8 cellular contexts compared by ENCODE assay signal in genomic region chr19:31349160-31349881, GRCh38. TPM values are rescaled to one million over a fixed set of nuclear protein-coding genes. Genes with fewer than 3 reads are reported as not detected.
A peak's percentile ranks its signal among the peaks of the same experiment; 100 is the strongest.
DNase-seq lines count a peak whose midpoint lies in the region; ATAC-seq and TF ChIP-seq lines count a peak whose summit lies in the region.

TSS of gene TSHZ3 (minus strand) at chr19:31349436. CDS start at chr19:31349219, 217 bp downstream.

- peak; percentile 78 for DNase-seq in activated effector memory CD4-positive, alpha-beta T cell treated with anti-CD3 and anti-CD28 coated beads, Interleukin-2, amount 50 U/mL, for 16 hours
- DNase-seq in activated effector memory CD4-positive, alpha-beta T cell treated with Interleukin-2 at 50 U/mL for 16 hours, result no peak
- DNase-seq in UCSD-AML1 (lab: John Stamatoyannopoulos, UW; ENCODE audit: unreplicated experiment) (peak; percentile 89), lower leg skin (ENCODE audit: low spot score in 2 of 2) (peak; percentile 56 to 95), NAMALWA (ENCODE audit: low spot score) (no peak)
- DNase-seq in effector CD4-positive, alpha-beta T cell, result peak; percentile 23
- DNase-seq in stimulated activated CD4-positive, alpha-beta T cell treated with anti-CD3 and anti-CD28 coated beads, TNF-alpha, amount 100 ng/mL, for 4 hours (ENCODE audit: low read depth in 3 of 3), result peak in 2 of 3 experiments; percentile 46 to 60

- no peak for ATAC-seq in GM18861 (IDR thresholded peaks at IDR 0.05; ENCODE audit: unreplicated experiment)

- 1% methylated on average over 30 to 69 of the region's 86 CpGs for WGBS in lower leg skin, 2 donors

- TF ChIP-seq CTCF in lower leg skin (IDR thresholded peaks at IDR 0.05), result no peak

- intact Hi-C loops in lower leg skin (cut with DNase I; ENCODE audit: low total_unique reads), result no loop called here

- H3K4me3 ChIP-seq in lower leg skin (ENCODE audit: low read depth, poor library complexity, severe bottlenecking), result peak within 1 kb of the TSS; percentile 97

- no peak for TF ChIP-seq POLR2A in lower leg skin (IDR thresholded peaks at IDR 0.05)

RNA-seq across cellular contexts. Expression of gene TSHZ3, which starts in this region (rescaled TPM):
- 1 to 10 TPM; 1.6 to 4.0 (median 3.5) TPM for total RNA-seq in lower leg skin

Comparison
In these comparisons a context has a peak if more than half of its experiments do, and no peak if none do; other contexts are left out.
1. DNase-seq: peak in activated effector memory CD4-positive, alpha-beta T cell treated with anti-CD3 and anti-CD28 coated beads, Interleukin-2, amount 50 U/mL, for 16 hours (single experiment), UCSD-AML1 (single experiment), effector CD4-positive, alpha-beta T cell (single experiment), lower leg skin (2 of 2) and stimulated activated CD4-positive, alpha-beta T cell treated with anti-CD3 and anti-CD28 coated beads, TNF-alpha, amount 100 ng/mL, for 4 hours (2 of 3); none in activated effector memory CD4-positive, alpha-beta T cell treated with Interleukin-2 at 50 U/mL for 16 hours (single experiment) and NAMALWA (single experiment).